Comparison of ENCODE assay signal across 1 cellular context in the genomic region with DNA sequence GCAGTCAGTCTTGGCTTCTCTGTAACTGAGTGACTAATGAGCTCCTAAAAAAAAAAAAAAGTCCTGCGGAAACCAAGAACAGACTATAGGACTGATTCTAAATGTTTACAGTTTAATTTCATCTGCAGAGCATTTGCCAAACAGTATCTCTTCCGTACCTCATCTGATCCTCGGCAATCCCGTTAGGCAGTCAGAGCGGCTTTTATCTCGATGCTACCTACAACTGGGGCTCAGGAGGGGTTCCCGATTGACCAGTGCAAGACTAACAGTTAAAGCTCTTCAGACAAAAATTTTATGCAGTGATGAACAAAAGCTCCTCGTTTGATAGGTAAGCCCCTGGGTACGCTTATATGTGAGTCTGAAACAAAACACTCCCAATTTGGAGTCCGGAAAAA.
TF ChIP-seq lines count a peak whose summit lies in the region.

No MANE protein-coding gene starts in this region.

TF ChIP-seq in WTC11, 78 proteins besides CTCF, POLR2A, EP300 and RAD21 (continued from another document):
- TF ChIP-seq, protein P1, sequence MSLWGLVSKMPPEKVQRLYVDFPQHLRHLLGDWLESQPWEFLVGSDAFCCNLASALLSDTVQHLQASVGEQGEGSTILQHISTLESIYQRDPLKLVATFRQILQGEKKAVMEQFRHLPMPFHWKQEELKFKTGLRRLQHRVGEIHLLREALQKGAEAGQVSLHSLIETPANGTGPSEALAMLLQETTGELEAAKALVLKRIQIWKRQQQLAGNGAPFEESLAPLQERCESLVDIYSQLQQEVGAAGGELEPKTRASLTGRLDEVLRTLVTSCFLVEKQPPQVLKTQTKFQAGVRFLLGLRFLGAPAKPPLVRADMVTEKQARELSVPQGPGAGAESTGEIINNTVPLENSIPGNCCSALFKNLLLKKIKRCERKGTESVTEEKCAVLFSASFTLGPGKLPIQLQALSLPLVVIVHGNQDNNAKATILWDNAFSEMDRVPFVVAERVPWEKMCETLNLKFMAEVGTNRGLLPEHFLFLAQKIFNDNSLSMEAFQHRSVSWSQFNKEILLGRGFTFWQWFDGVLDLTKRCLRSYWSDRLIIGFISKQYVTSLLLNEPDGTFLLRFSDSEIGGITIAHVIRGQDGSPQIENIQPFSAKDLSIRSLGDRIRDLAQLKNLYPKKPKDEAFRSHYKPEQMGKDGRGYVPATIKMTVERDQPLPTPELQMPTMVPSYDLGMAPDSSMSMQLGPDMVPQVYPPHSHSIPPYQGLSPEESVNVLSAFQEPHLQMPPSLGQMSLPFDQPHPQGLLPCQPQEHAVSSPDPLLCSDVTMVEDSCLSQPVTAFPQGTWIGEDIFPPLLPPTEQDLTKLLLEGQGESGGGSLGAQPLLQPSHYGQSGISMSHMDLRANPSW (CRISPR knock-in tag; conservative IDR thresholded peaks at IDR 0.05; ENCODE audit: low read depth), result no peak
- no peak for TF ChIP-seq GRHL2 (CRISPR knock-in tag; IDR thresholded peaks at IDR 0.05; ENCODE audit: insufficient replicate concordance, severe bottlenecking)
- no peak for TF ChIP-seq SP1 (CRISPR knock-in tag; conservative IDR thresholded peaks at IDR 0.05)
- TF ChIP-seq, protein P2, sequence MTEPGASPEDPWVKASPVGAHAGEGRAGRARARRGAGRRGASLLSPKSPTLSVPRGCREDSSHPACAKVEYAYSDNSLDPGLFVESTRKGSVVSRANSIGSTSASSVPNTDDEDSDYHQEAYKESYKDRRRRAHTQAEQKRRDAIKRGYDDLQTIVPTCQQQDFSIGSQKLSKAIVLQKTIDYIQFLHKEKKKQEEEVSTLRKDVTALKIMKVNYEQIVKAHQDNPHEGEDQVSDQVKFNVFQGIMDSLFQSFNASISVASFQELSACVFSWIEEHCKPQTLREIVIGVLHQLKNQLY (CRISPR knock-in tag; IDR thresholded peaks at IDR 0.05), result no peak
- TF ChIP-seq OVOL2 (CRISPR knock-in tag; IDR thresholded peaks at IDR 0.05; ENCODE audit: borderline replicate concordance), result no peak
- no peak for TF ChIP-seq MYBL2 (CRISPR knock-in tag; IDR thresholded peaks at IDR 0.05)
